ENCODE assay signal across 15 cellular contexts in genomic region chr5:776862-777711, GRCh38. TPM values are rescaled to one million over a fixed set of nuclear protein-coding genes. Genes with fewer than 3 reads are reported as not detected.
DNase-seq lines count a peak whose midpoint lies in the region; ATAC-seq and TF ChIP-seq lines count a peak whose summit lies in the region.
"Had no signal": no experiment of that assay in that cellular context is flagged by ENCODE, and none has a peak within 500 bp of the region (broad histone marks: within the 10 kb centered on the region; RNA-seq: fewer than 3 reads in every experiment).

No MANE protein-coding gene starts in this region.

- H3K9me3 ChIP-seq in psoas muscle, result no peaks in the 10 kb centered on the region
- H3K9me3 ChIP-seq: ascending aorta had no signal

- no peaks in the 10 kb centered on the region for H3K27me3 ChIP-seq in psoas muscle (ENCODE audit: insufficient read depth in 3 of 3, low read length in 2 of 3)
- H3K27me3 ChIP-seq: ascending aorta had no signal

- DNase-seq in AG20443 (ENCODE audit: low spot score) (peak; percentile 18), GM13976 (ENCODE audit: low spot score) (peak; percentile 31), fibroblast of mammary gland (ENCODE audit: low read depth) (peak; percentile 48), psoas muscle (peak in 1 of 2 donors; percentile 30), nucleus accumbens (lab: John Stamatoyannopoulos, UW) (no peak), anterior cingulate cortex (lab: John Stamatoyannopoulos, UW) (no peak), NCI-H1105 (lab: John Stamatoyannopoulos, UW) (no peak)
- DNase-seq: activated CD4-positive, alpha-beta T cell treated with anti-CD3 and anti-CD28 coated beads for 4 hours; Calu3; dermis blood vessel endothelial cell; NCI-H1048; NCI-H2227 treated with DMSO at 0.1 percent for 48 hours; stimulated activated naive CD4-positive, alpha-beta T cell treated with Interleukin-2 at 50 U/mL for 16 hours had no signal

- 48 to 69% (median 55%) methylated on average over 42 of the region's 42 CpGs for WGBS in psoas muscle, 3 donors

- intact Hi-C loops in psoas muscle (cut with DNase I), result no loop called here

- H3K4me3 ChIP-seq in fibroblast of mammary gland (ENCODE audit: control insufficient read depth, low read depth, low read length) (peak overlapping the region; percentile 20), psoas muscle (peak overlapping the region; percentile 34)
- H3K4me3 ChIP-seq: ascending aorta had no signal

- H3K27ac ChIP-seq in psoas muscle, result no peak overlapping the region
- H3K27ac ChIP-seq: ascending aorta had no signal

- peaks cover 5% of the 10 kb centered on the region for H3K4me1 ChIP-seq in psoas muscle
- H3K4me1 ChIP-seq: ascending aorta had no signal

- ATAC-seq in psoas muscle, result peak in 3 of 4 donors; percentile 36 to 63 (median 38)

- in situ Hi-C loops in GM13976 (cut with MboI; ENCODE audit: low sequenced_read_pairs, unreplicated experiment), result no loop called here

- H3K36me3 ChIP-seq in psoas muscle (ENCODE audit: insufficient read depth in 1 of 2, low read depth in 1 of 2), result no peaks in the 10 kb centered on the region
- H3K36me3 ChIP-seq: ascending aorta had no signal

- TF ChIP-seq CTCF in GM13976 (IDR thresholded peaks at IDR 0.05; ENCODE audit: borderline replicate concordance, control extremely low read depth, extremely low read depth, insufficient read depth, missing control alignments) (no peak), fibroblast of mammary gland (conservative IDR thresholded peaks at IDR 0.05; ENCODE audit: control insufficient read depth, insufficient read depth, low read depth, low read length) (no peak), psoas muscle (IDR thresholded peaks at IDR 0.05) (no peak)

RNA-seq across cellular contexts. Expression of gene ZDHHC11B, which starts 7.4 kb away (rescaled TPM):
- total RNA-seq in psoas muscle, result 1 to 10 TPM in 3 of 4 donors, under 1 TPM in 1; 0.99 to 7.4 (median 2.8) TPM
- polyA plus RNA-seq in psoas muscle, result 1 to 10 TPM in 1 of 3 donors, under 1 TPM in 2; 0.38 to 1.3 (median 0.55) TPM
- total RNA-seq: activated T-helper 1 cell treated with anti-CD3 and anti-CD28 coated beads, Interleukin-12 subunit alpha, Interleukin-12 subunit beta, Interleukin-2, Interleukin-4 antibody, amounts not matched to agents 30 ng/mL and 10 ng/mL and 1 ng/mL, durations not matched to agents 14 hours and 24 hours and 36 hours had no signal

Comparison
In these comparisons a context has a peak if more than half of its experiments do, and no peak if none do; other contexts are left out.
1. DNase-seq: peak in AG20443 (single experiment), GM13976 (single experiment) and fibroblast of mammary gland (single experiment); none in nucleus accumbens (0 of 56), anterior cingulate cortex (0 of 58) and NCI-H1105 (single experiment).